1 cellular context compared by ENCODE assay signal in the genomic region with DNA sequence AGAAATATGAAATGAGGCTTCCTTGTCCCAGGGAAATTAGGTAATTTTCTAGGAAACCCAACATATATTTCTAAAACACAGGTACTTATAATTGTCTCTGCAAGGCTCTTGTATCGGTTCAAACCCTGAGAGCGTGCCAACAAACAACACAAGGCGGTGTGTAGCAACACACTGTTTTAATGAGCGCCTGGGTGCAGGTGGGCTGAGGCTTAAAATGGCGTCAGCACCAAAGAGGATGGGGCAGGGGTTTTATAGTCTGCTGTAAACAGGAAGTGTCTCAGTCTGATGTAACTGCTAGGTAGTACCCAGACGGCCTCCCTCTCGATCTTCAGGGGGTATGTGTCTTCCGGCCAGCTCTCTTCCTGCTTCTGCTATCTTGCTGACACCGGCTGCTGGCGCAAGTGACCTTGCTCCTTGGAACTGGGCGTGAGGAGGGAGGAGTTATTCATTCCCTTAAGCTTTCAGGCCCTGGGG.
TF ChIP-seq lines count a peak whose summit lies in the region.

No MANE protein-coding gene starts in this region.

TF ChIP-seq in HepG2, 621 proteins besides CTCF, POLR2A, EP300 and RAD21 (continued from another document):
- TF ChIP-seq FOXA3 (CRISPR knock-in tag; IDR thresholded peaks at IDR 0.05): 0 out of 2 replicates have a peak, but pooled peaks have one; percentile 17
- no peak for TF ChIP-seq BCL3 (CRISPR knock-in tag; IDR thresholded peaks at IDR 0.05)
- TF ChIP-seq ZMYM3 (CRISPR knock-in tag; IDR thresholded peaks at IDR 0.05): no peak
- TF ChIP-seq HNF4A (CRISPR knock-in tag; IDR thresholded peaks at IDR 0.05): peak; percentile 46; the same call in 1 of the 2 replicates
- peak; percentile 35 for TF ChIP-seq HOXA3 (CRISPR knock-in tag; IDR thresholded peaks at IDR 0.05)
- no peak for TF ChIP-seq RFXAP (CRISPR knock-in tag; IDR thresholded peaks at IDR 0.05; ENCODE audit: borderline replicate concordance)
- TF ChIP-seq SKIL (CRISPR knock-in tag; IDR thresholded peaks at IDR 0.05; ENCODE audit: borderline replicate concordance): 0 out of 2 replicates have a peak, but pooled peaks have one; percentile 33
- TF ChIP-seq, protein P1, sequence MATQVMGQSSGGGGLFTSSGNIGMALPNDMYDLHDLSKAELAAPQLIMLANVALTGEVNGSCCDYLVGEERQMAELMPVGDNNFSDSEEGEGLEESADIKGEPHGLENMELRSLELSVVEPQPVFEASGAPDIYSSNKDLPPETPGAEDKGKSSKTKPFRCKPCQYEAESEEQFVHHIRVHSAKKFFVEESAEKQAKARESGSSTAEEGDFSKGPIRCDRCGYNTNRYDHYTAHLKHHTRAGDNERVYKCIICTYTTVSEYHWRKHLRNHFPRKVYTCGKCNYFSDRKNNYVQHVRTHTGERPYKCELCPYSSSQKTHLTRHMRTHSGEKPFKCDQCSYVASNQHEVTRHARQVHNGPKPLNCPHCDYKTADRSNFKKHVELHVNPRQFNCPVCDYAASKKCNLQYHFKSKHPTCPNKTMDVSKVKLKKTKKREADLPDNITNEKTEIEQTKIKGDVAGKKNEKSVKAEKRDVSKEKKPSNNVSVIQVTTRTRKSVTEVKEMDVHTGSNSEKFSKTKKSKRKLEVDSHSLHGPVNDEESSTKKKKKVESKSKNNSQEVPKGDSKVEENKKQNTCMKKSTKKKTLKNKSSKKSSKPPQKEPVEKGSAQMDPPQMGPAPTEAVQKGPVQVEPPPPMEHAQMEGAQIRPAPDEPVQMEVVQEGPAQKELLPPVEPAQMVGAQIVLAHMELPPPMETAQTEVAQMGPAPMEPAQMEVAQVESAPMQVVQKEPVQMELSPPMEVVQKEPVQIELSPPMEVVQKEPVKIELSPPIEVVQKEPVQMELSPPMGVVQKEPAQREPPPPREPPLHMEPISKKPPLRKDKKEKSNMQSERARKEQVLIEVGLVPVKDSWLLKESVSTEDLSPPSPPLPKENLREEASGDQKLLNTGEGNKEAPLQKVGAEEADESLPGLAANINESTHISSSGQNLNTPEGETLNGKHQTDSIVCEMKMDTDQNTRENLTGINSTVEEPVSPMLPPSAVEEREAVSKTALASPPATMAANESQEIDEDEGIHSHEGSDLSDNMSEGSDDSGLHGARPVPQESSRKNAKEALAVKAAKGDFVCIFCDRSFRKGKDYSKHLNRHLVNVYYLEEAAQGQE (IDR thresholded peaks at IDR 0.05; ENCODE audit: borderline replicate concordance in 1 of 2, low read depth in 1 of 2, low read length in 2 of 2): no peak
- TF ChIP-seq GABPA (IDR thresholded peaks at IDR 0.05; ENCODE audit: low read depth, low read length): no peak
- TF ChIP-seq GABPA (CRISPR knock-in tag; IDR thresholded peaks at IDR 0.05; ENCODE audit: low read depth): peak; percentile 77
- no peak for TF ChIP-seq ZNF10 (CRISPR knock-in tag; IDR thresholded peaks at IDR 0.05; ENCODE audit: borderline replicate concordance, low read depth)
- no peak for TF ChIP-seq ZNF143 (CRISPR knock-in tag; IDR thresholded peaks at IDR 0.05)
- TF ChIP-seq RFX3 (CRISPR knock-in tag; IDR thresholded peaks at IDR 0.05): no peak
- TF ChIP-seq THAP9 (CRISPR knock-in tag; IDR thresholded peaks at IDR 0.05; ENCODE audit: borderline replicate concordance): no peak
- TF ChIP-seq ZNF678 (CRISPR knock-in tag; IDR thresholded peaks at IDR 0.05): no peak
- TF ChIP-seq ZBTB1 (CRISPR knock-in tag; IDR thresholded peaks at IDR 0.05; ENCODE audit: borderline replicate concordance): no peak
- TF ChIP-seq BHLHE40 (IDR thresholded peaks at IDR 0.05; ENCODE audit: low read length): no peak
- no peak for TF ChIP-seq AFF4 (CRISPR knock-in tag; IDR thresholded peaks at IDR 0.05)
- peak; percentile 71 for TF ChIP-seq POGZ (CRISPR knock-in tag; IDR thresholded peaks at IDR 0.05)
- TF ChIP-seq, protein P2, sequence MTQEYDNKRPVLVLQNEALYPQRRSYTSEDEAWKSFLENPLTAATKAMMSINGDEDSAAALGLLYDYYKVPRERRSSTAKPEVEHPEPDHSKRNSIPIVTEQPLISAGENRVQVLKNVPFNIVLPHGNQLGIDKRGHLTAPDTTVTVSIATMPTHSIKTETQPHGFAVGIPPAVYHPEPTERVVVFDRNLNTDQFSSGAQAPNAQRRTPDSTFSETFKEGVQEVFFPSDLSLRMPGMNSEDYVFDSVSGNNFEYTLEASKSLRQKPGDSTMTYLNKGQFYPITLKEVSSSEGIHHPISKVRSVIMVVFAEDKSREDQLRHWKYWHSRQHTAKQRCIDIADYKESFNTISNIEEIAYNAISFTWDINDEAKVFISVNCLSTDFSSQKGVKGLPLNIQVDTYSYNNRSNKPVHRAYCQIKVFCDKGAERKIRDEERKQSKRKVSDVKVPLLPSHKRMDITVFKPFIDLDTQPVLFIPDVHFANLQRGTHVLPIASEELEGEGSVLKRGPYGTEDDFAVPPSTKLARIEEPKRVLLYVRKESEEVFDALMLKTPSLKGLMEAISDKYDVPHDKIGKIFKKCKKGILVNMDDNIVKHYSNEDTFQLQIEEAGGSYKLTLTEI (CRISPR knock-in tag; conservative IDR thresholded peaks at IDR 0.05): no peak
- TF ChIP-seq ZNF660 (CRISPR knock-in tag; IDR thresholded peaks at IDR 0.05; ENCODE audit: borderline replicate concordance, low read depth): no peak
- TF ChIP-seq, protein P3, sequence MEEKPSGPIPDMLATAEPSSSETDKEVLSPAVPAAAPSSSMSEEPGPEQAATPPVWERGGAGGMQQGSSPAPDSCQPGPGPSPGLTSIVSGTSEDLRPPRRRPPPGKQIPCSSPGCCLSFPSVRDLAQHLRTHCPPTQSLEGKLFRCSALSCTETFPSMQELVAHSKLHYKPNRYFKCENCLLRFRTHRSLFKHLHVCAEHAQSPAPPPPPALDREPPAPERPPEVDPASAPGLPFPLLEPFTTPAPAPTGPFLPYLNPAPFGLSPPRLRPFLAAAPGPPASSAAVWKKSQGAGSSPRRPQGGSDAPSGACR (CRISPR knock-in tag; IDR thresholded peaks at IDR 0.05): no peak
- TF ChIP-seq GLMP (CRISPR knock-in tag; IDR thresholded peaks at IDR 0.05; ENCODE audit: borderline replicate concordance): no peak
- no peak for TF ChIP-seq RFX1 (IDR thresholded peaks at IDR 0.05)
- TF ChIP-seq STAT5B (CRISPR knock-in tag; IDR thresholded peaks at IDR 0.05): no peak
- no peak for TF ChIP-seq MAFF (IDR thresholded peaks at IDR 0.05; ENCODE audit: low read depth, low read length)
- TF ChIP-seq CCDC6 (CRISPR knock-in tag; IDR thresholded peaks at IDR 0.05): no peak
- TF ChIP-seq, protein P4, sequence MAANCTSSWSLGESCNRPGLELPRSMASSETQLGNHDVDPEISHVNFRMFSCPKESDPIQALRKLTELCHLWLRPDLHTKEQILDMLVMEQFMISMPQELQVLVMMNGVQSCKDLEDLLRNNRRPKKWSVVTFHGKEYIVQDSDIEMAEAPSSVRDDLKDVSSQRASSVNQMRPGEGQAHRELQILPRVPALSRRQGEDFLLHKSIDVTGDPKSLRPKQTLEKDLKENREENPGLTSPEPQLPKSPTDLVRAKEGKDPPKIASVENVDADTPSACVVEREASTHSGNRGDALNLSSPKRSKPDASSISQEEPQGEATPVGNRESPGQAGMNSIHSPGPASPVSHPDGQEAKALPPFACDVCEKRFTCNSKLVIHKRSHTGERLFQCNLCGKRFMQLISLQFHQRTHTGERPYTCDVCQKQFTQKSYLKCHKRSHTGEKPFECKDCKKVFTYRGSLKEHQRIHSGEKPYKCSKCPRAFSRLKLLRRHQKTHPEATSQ (CRISPR knock-in tag; IDR thresholded peaks at IDR 0.05; ENCODE audit: borderline replicate concordance): 0 out of 2 replicates have a peak, but pooled peaks have one; percentile 18
- no peak for TF ChIP-seq THAP11 (CRISPR knock-in tag; IDR thresholded peaks at IDR 0.05)
- TF ChIP-seq ZNF768 (CRISPR knock-in tag; IDR thresholded peaks at IDR 0.05): no peak
